28 cellular contexts compared by ENCODE assay signal in genomic region chr20:47751449-47751848, GRCh38. TPM values are rescaled to one million over a fixed set of nuclear protein-coding genes. Genes with fewer than 3 reads are reported as not detected.
DNase-seq lines count a peak whose midpoint lies in the region; ATAC-seq, FAIRE-seq and TF ChIP-seq lines count a peak whose summit lies in the region.
"Had no signal": no experiment of that assay in that cellular context is flagged by ENCODE, and none has a peak within 500 bp of the region (broad histone marks: within the 10 kb centered on the region; RNA-seq: fewer than 3 reads in every experiment).

No MANE protein-coding gene starts in this region.

- H3K9ac ChIP-seq in HepG2 (ENCODE audit: insufficient read depth, low read depth, low read length): no peak overlapping the region
- H3K9ac ChIP-seq: BLaER1 treated with 17β-estradiol and CSF1 and Interleukin-3, amounts not matched to agents 10 nM and 100 nM had no signal

- CTCF ChIA-PET in HepG2 (lab: Yijun Ruan, JAX; ENCODE audit: low intra/inter-chr PET ratio, low total read pairs): no interaction called here
- CTCF ChIA-PET in activated naive CD4-positive, alpha-beta T cell treated with anti-CD3 and anti-CD28 coated beads, Interleukin-2, amount 10 ng/mL, durations not matched to agents 7 days and 5 days (lab: Charles Lee): no interaction called here

- no TSS peak for BruUV-seq in HepG2 (replicated peaks; lab: Mats Ljungman, UMichigan)

- H3K27ac Mint-ChIP-seq in dendritic cell treated with granulocyte-macrophage colony-stimulating factor and Interleukin-4, amounts not matched to agents 40 ng/mL and 50 ng/mL, for 4 days: peak overlapping the region; percentile 83
- no peak overlapping the region for H3K27ac Mint-ChIP-seq in activated naive CD4-positive, alpha-beta T cell treated with anti-CD3 and anti-CD28 coated beads, Interleukin-2, amount 10 ng/mL, durations not matched to agents 7 days and 5 days
- H3K27ac Mint-ChIP-seq: B cell had no signal

- TF ChIP-seq RAD21 in HepG2 (CRISPR knock-in tag; IDR thresholded peaks at IDR 0.05): no peak

- H3K4me3 ChIP-seq in HepG2 (replicated peaks in 1 of 3; ENCODE audit: insufficient read depth in 1 of 3, low read depth in 2 of 3, low read length in 3 of 3): no peak overlapping the region
- H3K4me3 ChIP-seq in right lobe of liver: no peak overlapping the region
- H3K4me3 ChIP-seq: BLaER1 treated with 17β-estradiol and CSF1 and Interleukin-3, amounts not matched to agents 10 nM and 100 nM; GM12878 had no signal

- H3K4me1 Mint-ChIP-seq in dendritic cell treated with granulocyte-macrophage colony-stimulating factor and Interleukin-4, amounts not matched to agents 40 ng/mL and 50 ng/mL, for 4 days (ENCODE audit: low read depth): peaks cover 52% of the 10 kb centered on the region
- H3K4me1 Mint-ChIP-seq in activated naive CD4-positive, alpha-beta T cell treated with anti-CD3 and anti-CD28 coated beads, Interleukin-2, amount 10 ng/mL, durations not matched to agents 7 days and 5 days: peaks cover 33% of the 10 kb centered on the region

- TF ChIP-seq EP300 in HepG2 (IDR thresholded peaks at IDR 0.05; ENCODE audit: low read depth in 2 of 2, low read length in 2 of 2) (no peak), HepG2 (CRISPR knock-in tag; IDR thresholded peaks at IDR 0.05; ENCODE audit: borderline replicate concordance) (no peak)

- peaks cover 0 to 4% of the 10 kb centered on the region in 2 experiments; a peak in 2 of 5 replicates for H3K36me3 ChIP-seq in HepG2 (replicated peaks in 1 of 2; ENCODE audit: control insufficient read depth in 1 of 2, insufficient read depth in 2 of 2, low read length in 2 of 2)
- peaks cover 0 to 3% (median 0%) of the 10 kb centered on the region in 4 donors for H3K36me3 ChIP-seq in right lobe of liver

- H3K4me2 ChIP-seq in HepG2 (ENCODE audit: low read depth, low read length): no peak overlapping the region
- H3K4me2 ChIP-seq: BLaER1 treated with 17β-estradiol and CSF1 and Interleukin-3, amounts not matched to agents 10 nM and 100 nM had no signal

- H3K4me3 Mint-ChIP-seq in dendritic cell treated with granulocyte-macrophage colony-stimulating factor and Interleukin-4, amounts not matched to agents 40 ng/mL and 50 ng/mL, for 4 days: no peak overlapping the region
- H3K4me3 Mint-ChIP-seq in activated naive CD4-positive, alpha-beta T cell treated with anti-CD3 and anti-CD28 coated beads, Interleukin-2, amount 10 ng/mL, durations not matched to agents 7 days and 5 days: no peak overlapping the region
- H3K4me3 Mint-ChIP-seq: B cell; CD4-positive, alpha-beta memory T cell; CD4-positive, CD25-positive, alpha-beta regulatory T cell; CD8-positive, alpha-beta memory T cell had no signal

- no peaks in the 10 kb centered on the region for H4K20me1 ChIP-seq in HepG2 (ENCODE audit: insufficient read depth, low read length)
- H4K20me1 ChIP-seq: BLaER1 treated with 17β-estradiol and CSF1 and Interleukin-3, amounts not matched to agents 10 nM and 100 nM had no signal

- no peaks in the 10 kb centered on the region for H3K27me3 Mint-ChIP-seq in dendritic cell treated with granulocyte-macrophage colony-stimulating factor and Interleukin-4, amounts not matched to agents 40 ng/mL and 50 ng/mL, for 4 days
- H3K27me3 Mint-ChIP-seq in activated naive CD4-positive, alpha-beta T cell treated with anti-CD3 and anti-CD28 coated beads, Interleukin-2, amount 10 ng/mL, durations not matched to agents 7 days and 5 days: peaks cover 36% of the 10 kb centered on the region
- H3K27me3 Mint-ChIP-seq: CD4-positive, alpha-beta memory T cell had no signal

- H3K36me3 Mint-ChIP-seq in dendritic cell treated with granulocyte-macrophage colony-stimulating factor and Interleukin-4, amounts not matched to agents 40 ng/mL and 50 ng/mL, for 4 days (ENCODE audit: low read depth): peaks cover 100% of the 10 kb centered on the region
- no peaks in the 10 kb centered on the region for H3K36me3 Mint-ChIP-seq in activated naive CD4-positive, alpha-beta T cell treated with anti-CD3 and anti-CD28 coated beads, Interleukin-2, amount 10 ng/mL, durations not matched to agents 7 days and 5 days
- H3K36me3 Mint-ChIP-seq: CD4-positive, alpha-beta memory T cell; CD4-positive, CD25-positive, alpha-beta regulatory T cell had no signal

- TF ChIP-seq CTCF in HepG2 (CRISPR knock-in tag; IDR thresholded peaks at IDR 0.05) (no peak), right lobe of liver (IDR thresholded peaks at IDR 0.05) (no peak)

- H3K9me3 ChIP-seq in HepG2 (ENCODE audit: low read length) (no peaks in the 10 kb centered on the region), right lobe of liver (no peaks in the 10 kb centered on the region)
- H3K9me3 ChIP-seq: BLaER1 treated with 17β-estradiol and CSF1 and Interleukin-3, amounts not matched to agents 10 nM and 100 nM had no signal

- H3K27ac ChIP-seq in HepG2 (ENCODE audit: extremely low read length, insufficient read depth, low read length): no peak overlapping the region
- no peak overlapping the region for H3K27ac ChIP-seq in right lobe of liver
- H3K27ac ChIP-seq: BLaER1 treated with 17β-estradiol and CSF1 and Interleukin-3, amounts not matched to agents 10 nM and 100 nM; C4-2B had no signal

- TF ChIP-seq POLR2A in HepG2 (IDR thresholded peaks at IDR 0.05; ENCODE audit: insufficient read depth in 1 of 2, low read depth in 2 of 2, low read length in 2 of 2) (no peak), right lobe of liver (IDR thresholded peaks at IDR 0.05) (no peak)

- H2AFZ ChIP-seq in HepG2 (ENCODE audit: low read length): no peak overlapping the region

- no peak for DNase-seq in HepG2 (ENCODE audit: low spot score)
- no peak for DNase-seq in right lobe of liver
- DNase-seq in MV-4-11 (lab: John Stamatoyannopoulos, UW): peak; percentile 36
- DNase-seq in AG20443 (ENCODE audit: low spot score): no peak
- DNase-seq in retina: no peak
- DNase-seq in activated naive CD4-positive, alpha-beta T cell treated with anti-CD3 and anti-CD28 coated beads, Interleukin-2, amount 10 ng/mL, durations not matched to agents 7 days and 5 days: no peak
- DNase-seq: 8988T; ACHN; AML-193; CD4-positive, alpha-beta memory T cell; CD4-positive, CD25-positive, alpha-beta regulatory T cell; CD8-positive, alpha-beta memory T cell; COR-L47; DMS 273 treated with DMSO at 0.1 percent for 48 hours; DMS153; DMS53; DMS79; DND-41; EL; GDM1 had no signal

- intact Hi-C loops in HepG2 (cut with micrococcal nuclease; ENCODE audit: unreplicated experiment) (no loop called here), right lobe of liver (cut with DNase I) (no loop called here)
- intact Hi-C loops in dendritic cell treated with granulocyte-macrophage colony-stimulating factor and Interleukin-4, amounts not matched to agents 40 ng/mL and 50 ng/mL, for 4 days (cut with micrococcal nuclease): no loop called here

- H3K9me3 Mint-ChIP-seq in dendritic cell treated with granulocyte-macrophage colony-stimulating factor and Interleukin-4, amounts not matched to agents 40 ng/mL and 50 ng/mL, for 4 days: no peaks in the 10 kb centered on the region
- H3K9me3 Mint-ChIP-seq in activated naive CD4-positive, alpha-beta T cell treated with anti-CD3 and anti-CD28 coated beads, Interleukin-2, amount 10 ng/mL, durations not matched to agents 7 days and 5 days: no peaks in the 10 kb centered on the region
- H3K9me3 Mint-ChIP-seq: CD4-positive, alpha-beta memory T cell; CD4-positive, CD25-positive, alpha-beta regulatory T cell; CD8-positive, alpha-beta memory T cell had no signal

- H3K27me3 ChIP-seq in HepG2 (ENCODE audit: control insufficient read depth in 1 of 2, insufficient read depth in 2 of 2, low read length in 2 of 2) (no peaks in the 10 kb centered on the region), right lobe of liver (no peaks in the 10 kb centered on the region)
- H3K27me3 ChIP-seq: BLaER1 treated with 17β-estradiol and CSF1 and Interleukin-3, amounts not matched to agents 10 nM and 100 nM had no signal

- ATAC-seq in HepG2 (no peak), right lobe of liver (no peak)
- ATAC-seq: GM12878 had no signal

- H3K79me2 ChIP-seq in HepG2 (ENCODE audit: insufficient read depth, low read length): no peaks in the 10 kb centered on the region

- POLR2A ChIA-PET in HepG2 (lab: Yijun Ruan, JAX): no interaction called here

- FAIRE-seq in HepG2 (lab: Jason Lieb, UNC): no peak
- FAIRE-seq: A204.1, GM12878, GM12892, GM18507 had no signal

- H3K4me1 ChIP-seq in HepG2 (ENCODE audit: insufficient read depth, low read length) (no peaks in the 10 kb centered on the region), right lobe of liver (no peaks in the 10 kb centered on the region)

- in situ Hi-C loops in HepG2 (cut with HindIII; ENCODE audit: extremely low pct_ligation_motif_present, low pct_unique_long_range_greater_than_20kb): no loop called here

- 87% methylated on average over 5 of the region's 5 CpGs for WGBS in HepG2 (ENCODE audit: low lambda C conversion rate)
- 89% methylated on average over 3 of the region's 5 CpGs for WGBS in right lobe of liver (ENCODE audit: insufficient coverage, low coverage, low lambda C conversion rate, missing lambda C conversion rate)

TF ChIP-seq in HepG2, 621 proteins besides CTCF, POLR2A, EP300 and RAD21 (continues in another document):
- no peak for TF ChIP-seq SALL2 (CRISPR knock-in tag; IDR thresholded peaks at IDR 0.05)

RNA-seq across cellular contexts. Expression of gene SULF2, which starts 33.8 kb away (rescaled TPM):
- total RNA-seq in HepG2 (2016; rRNA removed; fragmentation: Illumina TruSeq; extraction: Trizol): 29.1 and 50.9 TPM in 2 replicates
- total RNA-seq in HepG2 (2016; cell fraction: cytosol; rRNA removed; fragmentation: Illumina TruSeq; extraction: Trizol; ENCODE audit: low read depth): 7.4 and 9.2 TPM in 2 replicates
- 22.2 and 47.3 TPM in 2 replicates for total RNA-seq in HepG2 (2016; cell fraction: insoluble cytoplasmic fraction; rRNA removed; fragmentation: Illumina TruSeq; extraction: Trizol)
- total RNA-seq in HepG2 (2016; cell fraction: membrane; rRNA removed; fragmentation: Illumina TruSeq; extraction: Trizol): 23.9 and 29.0 TPM in 2 replicates
- 55.3 and 65.2 TPM in 2 replicates for total RNA-seq in HepG2 (2016; cell fraction: nucleus; rRNA removed; fragmentation: Illumina TruSeq; extraction: Trizol)
- polyA plus RNA-seq in HepG2 (2011; rRNA removed): 7.2 and 9.3 TPM in 2 replicates
- polyA plus RNA-seq in HepG2 (2011; cell fraction: cytosol; rRNA removed): 9.3 and 12.6 TPM in 2 replicates
- 21.3 and 25.5 TPM in 2 replicates for polyA plus RNA-seq in HepG2 (2011; cell fraction: nucleus; rRNA removed)
- polyA plus RNA-seq in HepG2 (2012): 5.1 and 11.0 TPM in 2 replicates
- polyA plus RNA-seq in HepG2 (2016; cell fraction: cytosol; fragmentation: Illumina TruSeq; extraction: Trizol; ENCODE audit: low read depth): 10.7 and 10.8 TPM in 2 replicates
- polyA plus RNA-seq in HepG2 (2016; cell fraction: insoluble cytoplasmic fraction; fragmentation: Illumina TruSeq; extraction: Trizol; ENCODE audit: low read depth): 33.7 and 34.1 TPM in 2 replicates
- polyA plus RNA-seq in HepG2 (2016; cell fraction: membrane; fragmentation: Illumina TruSeq; extraction: Trizol; ENCODE audit: low read depth): 22.4 and 24.8 TPM in 2 replicates
- polyA plus RNA-seq in HepG2 (2016; cell fraction: nucleus; fragmentation: Illumina TruSeq; extraction: Trizol; ENCODE audit: insufficient read depth, low read depth): 96.6 and 101 TPM in 2 replicates
- 51.1 TPM in 1 of 2 replicates, not detected in the other for polyA minus RNA-seq in HepG2 (2011; rRNA and poly(A)+ RNA removed; ENCODE audit: low replicate concordance)
- polyA minus RNA-seq in HepG2 (2011; cell fraction: cytosol; rRNA and poly(A)+ RNA removed): 16.7 and 17.7 TPM in 2 replicates
- polyA minus RNA-seq in HepG2 (2011; cell fraction: nucleus; rRNA and poly(A)+ RNA removed): 11.1 and 13.5 TPM in 2 replicates
- 10 to 100 TPM in 5 of 6 experiments, 1 to 10 TPM in 1; 6.1 to 92.0 (median 48.3) TPM for total RNA-seq in right lobe of liver
- total RNA-seq: CD4-positive, CD25-positive, alpha-beta regulatory T cell had no signal
